9 cellular contexts compared by ENCODE assay signal in genomic region chr20:62363920-62364851, GRCh38. TPM values are rescaled to one million over a fixed set of nuclear protein-coding genes. Genes with fewer than 3 reads are reported as not detected.
DNase-seq lines count a peak whose midpoint lies in the region; ATAC-seq and TF ChIP-seq lines count a peak whose summit lies in the region.
"Had no signal": no experiment of that assay in that cellular context is flagged by ENCODE, and none has a peak within 500 bp of the region (broad histone marks: within the 10 kb centered on the region; RNA-seq: fewer than 3 reads in every experiment).

No MANE protein-coding gene starts in this region.

- H3K4me1 Mint-ChIP-seq in brain, result peaks cover 62% of the 10 kb centered on the region

- in situ Hi-C loops in gastrocnemius medialis (cut with MboI; ENCODE audit: low sequenced_read_pairs in 4 of 4), result no loop called here

- DNase-seq in H7 (peak; percentile 70), hepatocyte (ENCODE audit: low spot score) (peak; percentile 59), gastrocnemius medialis (peak in 1 of 2 donors; percentile 28), HuH-7 (ENCODE audit: low spot score) (no peak), DMS 273 (lab: John Stamatoyannopoulos, UW; ENCODE audit: unreplicated experiment) (no peak), dedifferentiated amniotic fluid mesenchymal stem cell (ENCODE audit: extremely low spot score) (no peak)
- DNase-seq in activated effector memory CD4-positive, alpha-beta T cell treated with Interleukin-2 at 50 U/mL for 16 hours, result no peak
- DNase-seq: effector memory CD4-positive, alpha-beta T cell had no signal

- H3K79me2 ChIP-seq in hepatocyte, result peaks cover 67% of the 10 kb centered on the region

- WGBS in hepatocyte (ENCODE audit: low lambda C conversion rate, missing lambda C conversion rate), result 66% methylated on average over 22 of the region's 22 CpGs

- H4K20me1 ChIP-seq in hepatocyte (ENCODE audit: insufficient read depth, poor library complexity, severe bottlenecking), result peaks cover 33% of the 10 kb centered on the region

- no peak for TF ChIP-seq POLR2A in gastrocnemius medialis (IDR thresholded peaks at IDR 0.05)

- peak overlapping the region in 4 of 5 experiments; percentile 73 to 85 (median 76) for H3K4me3 Mint-ChIP-seq in brain

- peak overlapping the region; percentile 66 to 93 (median 73) for H3K27ac Mint-ChIP-seq in brain

- no peaks in the 10 kb centered on the region for H3K9me3 Mint-ChIP-seq in brain

- H3K27me3 Mint-ChIP-seq in brain, result no peaks in the 10 kb centered on the region

- no peaks in the 10 kb centered on the region for H3K36me3 Mint-ChIP-seq in brain

- peak overlapping the region; percentile 91 for H3K4me2 ChIP-seq in hepatocyte

- H3K4me3 ChIP-seq in H7 (ENCODE audit: insufficient read depth, low read depth, low read length), result no peak overlapping the region
- H3K4me3 ChIP-seq in hepatocyte, result no peak overlapping the region
- peak overlapping the region in 3 of 4 donors; percentile 31 to 63 (median 56) for H3K4me3 ChIP-seq in gastrocnemius medialis

- H3K27me3 ChIP-seq in H7 (ENCODE audit: control insufficient read depth, insufficient read depth, low read length) (no peaks in the 10 kb centered on the region), hepatocyte (no peaks in the 10 kb centered on the region), gastrocnemius medialis (no peaks in the 10 kb centered on the region)

- no peaks in the 10 kb centered on the region for H3K9me2 ChIP-seq in hepatocyte (replicated peaks; ENCODE audit: insufficient read depth)

- H3K9me3 ChIP-seq in hepatocyte (ENCODE audit: low read depth) (no peaks in the 10 kb centered on the region), gastrocnemius medialis (no peaks in the 10 kb centered on the region)

- H2AFZ ChIP-seq in hepatocyte, result no peak overlapping the region

- intact Hi-C loops in gastrocnemius medialis (cut with DNase I; ENCODE audit: low total_unique reads), result no loop called here

- peaks cover 3% of the 10 kb centered on the region for H3K36me3 ChIP-seq in H7 (replicated peaks; ENCODE audit: control insufficient read depth, insufficient read depth, low read length)
- no peaks in the 10 kb centered on the region for H3K36me3 ChIP-seq in hepatocyte (replicated peaks; ENCODE audit: insufficient read depth, low read depth)
- H3K36me3 ChIP-seq in gastrocnemius medialis, result no peaks in the 10 kb centered on the region

- H3K27ac ChIP-seq in hepatocyte, result peak overlapping the region; percentile 92
- peak overlapping the region; percentile 87 to 90 (median 90) for H3K27ac ChIP-seq in gastrocnemius medialis

- peak in 1 of 2 donors; percentile 9 for ATAC-seq in gastrocnemius medialis

- TF ChIP-seq CTCF in brain (conservative IDR thresholded peaks at IDR 0.05) (no peak), hepatocyte (IDR thresholded peaks at IDR 0.05; ENCODE audit: poor library complexity) (no peak), gastrocnemius medialis (IDR thresholded peaks at IDR 0.05 in 4 of 5, conservative IDR thresholded peaks at IDR 0.05 in 1 of 5) (no peak)

- H3K4me1 ChIP-seq in hepatocyte (ENCODE audit: insufficient read depth) (peaks cover 80% of the 10 kb centered on the region), gastrocnemius medialis (peaks cover 49 to 60% of the 10 kb centered on the region in 2 donors)

RNA-seq across cellular contexts. Expression of gene LAMA5, which starts 2.9 kb away (rescaled TPM):
- total RNA-seq in H7 (2014; rRNA removed; shearing (Covaris generic)), result 61.0 and 90.8 TPM in 2 replicates
- 17.5 TPM for polyA plus RNA-seq in brain (ENCODE audit: insufficient read depth, low read depth, low replicate concordance)
- 44.6 and 71.3 TPM in 2 replicates for total RNA-seq in hepatocyte
- 252 and 313 TPM in 2 replicates for polyA plus RNA-seq in hepatocyte
- 10 to 100 TPM; 13.0 to 35.8 (median 22.7) TPM for total RNA-seq in gastrocnemius medialis

RNA-seq across cellular contexts. Expression of gene RPS21, which starts 22.7 kb away (rescaled TPM):
- 877 and 1,118 TPM in 2 replicates for total RNA-seq in H7 (2014; rRNA removed; shearing (Covaris generic))
- polyA plus RNA-seq in brain (ENCODE audit: insufficient read depth, low read depth, low replicate concordance) (5,928 TPM), hepatocyte (444 and 460 TPM in 2 replicates)
- total RNA-seq in hepatocyte (1,754 and 2,772 TPM in 2 replicates), gastrocnemius medialis (1,000 to 10,000 TPM; 1,167 to 4,037 (median 2,295) TPM)

RNA-seq across cellular contexts. Expression of gene CABLES2, which starts 42.9 kb away (rescaled TPM):
- 7.7 and 8.3 TPM in 2 replicates for total RNA-seq in H7 (2014; rRNA removed; shearing (Covaris generic))
- polyA plus RNA-seq in brain (ENCODE audit: insufficient read depth, low read depth, low replicate concordance) (12.0 TPM), hepatocyte (17.7 and 19.1 TPM in 2 replicates)
- total RNA-seq in hepatocyte (8.6 and 12.0 TPM in 2 replicates), gastrocnemius medialis (1 to 10 TPM; 3.6 to 9.3 (median 4.2) TPM)

Comparison
In these comparisons a context has a peak if more than half of its experiments do, and no peak if none do; other contexts are left out.
1. DNase-seq: peak in H7 (single experiment) and hepatocyte (single experiment); none in activated effector memory CD4-positive, alpha-beta T cell treated with Interleukin-2 at 50 U/mL for 16 hours (single experiment), HuH-7 (single experiment), DMS 273 (single experiment) and dedifferentiated amniotic fluid mesenchymal stem cell (single experiment).
2. H3K4me3 ChIP-seq: peak in gastrocnemius medialis (3 of 4); none in H7 (single experiment) and hepatocyte (single experiment).